21 cellular contexts compared by ENCODE assay signal in the genomic region with DNA sequence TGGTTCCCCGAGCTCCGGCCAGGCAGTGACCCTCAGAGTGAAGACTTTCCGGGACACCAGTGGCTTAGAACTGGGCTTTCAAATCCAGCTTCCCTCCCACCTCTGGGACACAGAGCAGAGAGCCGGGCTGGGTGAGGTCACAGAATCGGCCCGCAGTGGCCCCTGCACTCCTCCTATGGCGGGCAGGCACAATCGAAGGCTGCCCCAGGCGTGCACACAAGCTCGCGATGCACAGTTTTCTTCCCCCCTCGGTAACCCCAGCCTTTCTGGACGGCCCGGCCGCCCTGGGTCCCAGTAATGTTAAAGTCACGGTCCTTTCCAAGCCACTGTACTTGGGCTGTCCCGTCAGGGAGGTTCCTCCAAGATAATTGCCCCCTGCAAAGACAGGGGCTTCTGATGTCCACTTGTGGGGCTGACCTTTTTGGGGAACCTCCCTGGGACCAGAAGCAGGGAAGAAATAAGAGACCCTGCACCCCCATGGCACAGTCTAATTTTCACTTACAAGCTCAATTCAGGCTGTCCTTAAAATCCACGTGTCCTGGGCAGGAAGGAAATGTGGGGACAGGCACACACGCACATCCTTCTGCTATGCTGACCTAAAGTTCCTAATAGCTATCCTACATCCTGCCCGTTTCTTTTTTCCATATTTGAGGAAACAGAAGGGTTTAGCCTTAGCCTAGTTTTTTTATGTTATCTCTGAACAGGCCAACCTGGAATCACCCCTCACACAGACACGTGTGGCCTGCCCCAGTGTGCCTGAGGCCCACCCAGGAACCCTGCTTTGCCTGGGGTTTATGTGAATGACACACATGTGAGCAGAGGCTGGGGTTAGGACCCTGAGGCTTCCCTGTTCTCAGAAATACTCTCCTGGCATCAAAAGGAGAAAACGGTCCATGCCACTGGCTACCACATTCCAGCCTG. TPM values are rescaled to one million over a fixed set of nuclear protein-coding genes. Genes with fewer than 3 reads are reported as not detected.
DNase-seq lines count a peak whose midpoint lies in the region; ATAC-seq, FAIRE-seq and TF ChIP-seq lines count a peak whose summit lies in the region.
"Had no signal": no experiment of that assay in that cellular context is flagged by ENCODE, and none has a peak within 500 bp of the region (broad histone marks: within the 10 kb centered on the region; RNA-seq: fewer than 3 reads in every experiment).

No MANE protein-coding gene starts in this region.

- no peak for ATAC-seq in HepG2
- ATAC-seq in left ventricle myocardium superior, result peak; percentile 54
- no peak for ATAC-seq in GM19452 (IDR thresholded peaks at IDR 0.05; ENCODE audit: unreplicated experiment)
- no peak for ATAC-seq in GM19023 (IDR thresholded peaks at IDR 0.05; ENCODE audit: unreplicated experiment)
- ATAC-seq: stimulated activated naive CD8-positive, alpha-beta T cell treated with anti-CD3 and anti-CD28 coated beads, Interleukin-15, amount 100 ng/mL, for 72 hours; WTC11 had no signal

- TF ChIP-seq EP300 in HepG2 (IDR thresholded peaks at IDR 0.05; ENCODE audit: low read depth in 2 of 2, low read length in 2 of 2) (no peak), HepG2 (CRISPR knock-in tag; IDR thresholded peaks at IDR 0.05; ENCODE audit: borderline replicate concordance) (no peak)

- DNase-seq in HepG2 (ENCODE audit: low spot score) (no peak), left ventricle myocardium superior (no peak), posterior vena cava (ENCODE audit: low spot score) (peak; percentile 67), vagina (ENCODE audit: extremely low spot score in 2 of 2) (no peak), dedifferentiated amniotic fluid mesenchymal stem cell (ENCODE audit: extremely low spot score) (no peak)
- DNase-seq: activated CD4-positive, alpha-beta memory T cell treated with anti-CD3 and anti-CD28 coated beads, Interleukin-2, amount 10 ng/mL, durations not matched to agents 7 days and 5 days; foreskin fibroblast; HCEC 1CT; NCI-H82; PC-9; stimulated activated CD4-positive, alpha-beta T cell treated with anti-CD3 and anti-CD28 coated beads, Interleukin-2, amount 100 ng/mL, for 48 hours; stimulated activated naive CD8-positive, alpha-beta T cell treated with anti-CD3 and anti-CD28 coated beads, Interleukin-15, amount 100 ng/mL, for 72 hours; T-helper 2 cell had no signal

- intact Hi-C loops in HepG2 (cut with micrococcal nuclease; ENCODE audit: unreplicated experiment), result no loop called here
- intact Hi-C loops in left ventricle myocardium superior (cut with micrococcal nuclease), result no loop called here
- intact Hi-C loops in posterior vena cava (cut with DNase I), result no loop called here
- intact Hi-C loops in vagina (cut with DNase I), result no loop called here

- TF ChIP-seq CTCF in liver (IDR thresholded peaks at IDR 0.05; ENCODE audit: low read depth, low read length, missing input control) (no peak), HepG2 (CRISPR knock-in tag; IDR thresholded peaks at IDR 0.05) (no peak), vagina (IDR thresholded peaks at IDR 0.05) (no peak)

- no peaks in the 10 kb centered on the region for H3K9me3 ChIP-seq in liver (ENCODE audit: control insufficient read depth in 4 of 4, low read length in 3 of 4)
- H3K9me3 ChIP-seq in HepG2 (ENCODE audit: low read length), result no peaks in the 10 kb centered on the region
- H3K9me3 ChIP-seq in vagina, result no peaks in the 10 kb centered on the region
- H3K9me3 ChIP-seq: ascending aorta had no signal

- POLR2A ChIA-PET in HepG2 (lab: Yijun Ruan, JAX), result no interaction called here

- no peak overlapping the region for H3K4me2 ChIP-seq in HepG2 (ENCODE audit: low read depth, low read length)
- H3K4me2 ChIP-seq: PC-9 had no signal

- no peak for TF ChIP-seq RAD21 in liver (IDR thresholded peaks at IDR 0.05)
- TF ChIP-seq RAD21 in HepG2 (CRISPR knock-in tag; IDR thresholded peaks at IDR 0.05), result no peak

- no peak overlapping the region for H3K9ac ChIP-seq in liver (ENCODE audit: low read depth in 1 of 2, low read length in 2 of 2)
- no peak overlapping the region for H3K9ac ChIP-seq in HepG2 (ENCODE audit: insufficient read depth, low read depth, low read length)

- H3K27ac ChIP-seq in liver (ENCODE audit: low read depth in 1 of 2, low read length in 2 of 2) (peak overlapping the region; percentile 38 to 61), HepG2 (ENCODE audit: extremely low read length, insufficient read depth, low read length) (no peak overlapping the region), vagina (peak overlapping the region; percentile 48)
- H3K27ac ChIP-seq: PC-9 had no signal

- H3K4me3 ChIP-seq in liver (ENCODE audit: low read depth in 1 of 3, low read length in 3 of 3) (no peak overlapping the region), HepG2 (replicated peaks in 1 of 3; ENCODE audit: insufficient read depth in 1 of 3, low read depth in 2 of 3, low read length in 3 of 3) (no peak overlapping the region), vagina (no peak overlapping the region)
- H3K4me3 ChIP-seq: ascending aorta, PC-9 had no signal

- TF ChIP-seq POLR2A in HepG2 (IDR thresholded peaks at IDR 0.05; ENCODE audit: insufficient read depth in 1 of 2, low read depth in 2 of 2, low read length in 2 of 2) (no peak), vagina (IDR thresholded peaks at IDR 0.05) (no peak)

- H3K79me2 ChIP-seq in HepG2 (ENCODE audit: insufficient read depth, low read length), result no peaks in the 10 kb centered on the region

- in situ Hi-C loops in HepG2 (cut with HindIII; ENCODE audit: extremely low pct_ligation_motif_present, low pct_unique_long_range_greater_than_20kb), result no loop called here

- BruUV-seq in HepG2 (replicated peaks; lab: Mats Ljungman, UMichigan), result no TSS peak

- no peaks in the 10 kb centered on the region for H4K20me1 ChIP-seq in HepG2 (ENCODE audit: insufficient read depth, low read length)

- H2AFZ ChIP-seq in HepG2 (ENCODE audit: low read length), result no peak overlapping the region
- H2AFZ ChIP-seq: PC-9 had no signal

- FAIRE-seq in HepG2 (lab: Jason Lieb, UNC), result no peak
- FAIRE-seq: A204.1 had no signal

- H3K4me1 ChIP-seq in liver (ENCODE audit: control insufficient read depth in 4 of 4, insufficient read depth in 4 of 4, low read length in 3 of 4), result no peaks in the 10 kb centered on the region
- no peaks in the 10 kb centered on the region for H3K4me1 ChIP-seq in HepG2 (ENCODE audit: insufficient read depth, low read length)
- H3K4me1 ChIP-seq in vagina, result peaks cover 5% of the 10 kb centered on the region
- H3K4me1 ChIP-seq: ascending aorta had no signal

- CTCF ChIA-PET in HepG2 (lab: Yijun Ruan, JAX; ENCODE audit: low intra/inter-chr PET ratio, low total read pairs), result no interaction called here

- H3K27me3 ChIP-seq in liver (ENCODE audit: control insufficient read depth in 4 of 4, insufficient read depth in 4 of 4, low read length in 3 of 4) (no peaks in the 10 kb centered on the region), HepG2 (ENCODE audit: control insufficient read depth in 1 of 2, insufficient read depth in 2 of 2, low read length in 2 of 2) (peaks cover 1 to 43% of the 10 kb centered on the region in 2 experiments; a peak in 4 of 5 replicates), vagina (no peaks in the 10 kb centered on the region)
- H3K27me3 ChIP-seq: ascending aorta had no signal

- 74% methylated on average over 22 of the region's 22 CpGs for WGBS in liver
- 18% methylated on average over 11 of the region's 22 CpGs for WGBS in HepG2 (ENCODE audit: low lambda C conversion rate)

- H3K36me3 ChIP-seq in liver (ENCODE audit: control insufficient read depth in 4 of 4, insufficient read depth in 3 of 4, low read depth in 1 of 4, low read length in 3 of 4) (no peaks in the 10 kb centered on the region), HepG2 (replicated peaks in 1 of 2; ENCODE audit: control insufficient read depth in 1 of 2, insufficient read depth in 2 of 2, low read length in 2 of 2) (no peaks in the 10 kb centered on the region), vagina (no peaks in the 10 kb centered on the region)
- H3K36me3 ChIP-seq: ascending aorta had no signal

RNA-seq across cellular contexts. Expression of a gene that starts 13.6 kb away (rescaled TPM):
- total RNA-seq in liver (under 1 TPM; 0.09 to 0.50 TPM), HepG2 (2016; rRNA removed; fragmentation: Illumina TruSeq; extraction: Trizol) (7.9 and 14.2 TPM in 2 replicates), left ventricle myocardium superior (5.3 TPM), posterior vena cava (10 to 100 TPM; 21.1 to 24.4 TPM), vagina (31.9 TPM)
- polyA plus RNA-seq in liver (1 to 10 TPM; 2.5 to 4.1 TPM), HepG2 (2011; rRNA removed) (26.9 and 27.0 TPM in 2 replicates)
- total RNA-seq in HepG2 (2016; cell fraction: cytosol; rRNA removed; fragmentation: Illumina TruSeq; extraction: Trizol; ENCODE audit: low read depth), result 9.4 and 9.9 TPM in 2 replicates
- 10.8 and 14.1 TPM in 2 replicates for total RNA-seq in HepG2 (2016; cell fraction: insoluble cytoplasmic fraction; rRNA removed; fragmentation: Illumina TruSeq; extraction: Trizol)
- 8.0 and 8.6 TPM in 2 replicates for total RNA-seq in HepG2 (2016; cell fraction: membrane; rRNA removed; fragmentation: Illumina TruSeq; extraction: Trizol)
- total RNA-seq in HepG2 (2016; cell fraction: nucleus; rRNA removed; fragmentation: Illumina TruSeq; extraction: Trizol), result 5.1 and 9.3 TPM in 2 replicates
- 15.9 and 30.0 TPM in 2 replicates for polyA plus RNA-seq in HepG2 (2011; cell fraction: cytosol; rRNA removed)
- polyA plus RNA-seq in HepG2 (2011; cell fraction: nucleus; rRNA removed), result 16.3 and 18.8 TPM in 2 replicates
- 14.9 and 18.1 TPM in 2 replicates for polyA plus RNA-seq in HepG2 (2012)
- polyA plus RNA-seq in HepG2 (2016; cell fraction: cytosol; fragmentation: Illumina TruSeq; extraction: Trizol; ENCODE audit: low read depth), result 7.3 and 9.3 TPM in 2 replicates
- 5.5 and 6.2 TPM in 2 replicates for polyA plus RNA-seq in HepG2 (2016; cell fraction: insoluble cytoplasmic fraction; fragmentation: Illumina TruSeq; extraction: Trizol; ENCODE audit: low read depth)
- 4.6 and 6.5 TPM in 2 replicates for polyA plus RNA-seq in HepG2 (2016; cell fraction: membrane; fragmentation: Illumina TruSeq; extraction: Trizol; ENCODE audit: low read depth)
- 9.5 and 10.5 TPM in 2 replicates for polyA plus RNA-seq in HepG2 (2016; cell fraction: nucleus; fragmentation: Illumina TruSeq; extraction: Trizol; ENCODE audit: insufficient read depth, low read depth)
- 10.8 TPM in 1 of 2 replicates, not detected in the other for polyA minus RNA-seq in HepG2 (2011; rRNA and poly(A)+ RNA removed; ENCODE audit: low replicate concordance)
- polyA minus RNA-seq in HepG2 (2011; cell fraction: cytosol; rRNA and poly(A)+ RNA removed), result 6.5 and 7.7 TPM in 2 replicates
- polyA minus RNA-seq in HepG2 (2011; cell fraction: nucleus; rRNA and poly(A)+ RNA removed), result 0.77 and 1.7 TPM in 2 replicates
- total RNA-seq: activated CD4-positive, alpha-beta memory T cell treated with anti-CD3 and anti-CD28 coated beads, Interleukin-2, amount 10 ng/mL, durations not matched to agents 7 days and 5 days; ascending aorta; G401; PC-9 had no signal

RNA-seq across cellular contexts. Expression of a gene that starts 49.2 kb away (rescaled TPM):
- total RNA-seq in liver (not detected), HepG2 (2016; rRNA removed; fragmentation: Illumina TruSeq; extraction: Trizol) (not detected in 2 replicates), left ventricle myocardium superior (not detected), posterior vena cava (not detected), vagina (not detected)
- polyA plus RNA-seq in liver (1 to 10 TPM in 1 of 2 donors, not detected in 1; 1.0 TPM), HepG2 (2011; rRNA removed) (1.5 and 1.6 TPM in 2 replicates)
- total RNA-seq in HepG2 (2016; cell fraction: cytosol; rRNA removed; fragmentation: Illumina TruSeq; extraction: Trizol; ENCODE audit: low read depth), result not detected in 2 replicates
- not detected in 2 replicates for total RNA-seq in HepG2 (2016; cell fraction: insoluble cytoplasmic fraction; rRNA removed; fragmentation: Illumina TruSeq; extraction: Trizol)
- not detected in 2 replicates for total RNA-seq in HepG2 (2016; cell fraction: membrane; rRNA removed; fragmentation: Illumina TruSeq; extraction: Trizol)
- total RNA-seq in HepG2 (2016; cell fraction: nucleus; rRNA removed; fragmentation: Illumina TruSeq; extraction: Trizol), result not detected in 2 replicates
- 0.50 and 1.2 TPM in 2 replicates for polyA plus RNA-seq in HepG2 (2011; cell fraction: cytosol; rRNA removed)
- 0.58 and 0.73 TPM in 2 replicates for polyA plus RNA-seq in HepG2 (2011; cell fraction: nucleus; rRNA removed)
- 0.23 and 0.47 TPM in 2 replicates for polyA plus RNA-seq in HepG2 (2012)
- not detected in 2 replicates for polyA plus RNA-seq in HepG2 (2016; cell fraction: cytosol; fragmentation: Illumina TruSeq; extraction: Trizol; ENCODE audit: low read depth)
- not detected in 2 replicates for polyA plus RNA-seq in HepG2 (2016; cell fraction: insoluble cytoplasmic fraction; fragmentation: Illumina TruSeq; extraction: Trizol; ENCODE audit: low read depth)
- polyA plus RNA-seq in HepG2 (2016; cell fraction: membrane; fragmentation: Illumina TruSeq; extraction: Trizol; ENCODE audit: low read depth), result not detected in 2 replicates
- polyA plus RNA-seq in HepG2 (2016; cell fraction: nucleus; fragmentation: Illumina TruSeq; extraction: Trizol; ENCODE audit: insufficient read depth, low read depth), result not detected in 2 replicates
- 0.91 TPM in 1 of 2 replicates, not detected in the other for polyA minus RNA-seq in HepG2 (2011; rRNA and poly(A)+ RNA removed; ENCODE audit: low replicate concordance)
- not detected in 2 replicates for polyA minus RNA-seq in HepG2 (2011; cell fraction: cytosol; rRNA and poly(A)+ RNA removed)
- not detected in 2 replicates for polyA minus RNA-seq in HepG2 (2011; cell fraction: nucleus; rRNA and poly(A)+ RNA removed)
- total RNA-seq: activated CD4-positive, alpha-beta memory T cell treated with anti-CD3 and anti-CD28 coated beads, Interleukin-2, amount 10 ng/mL, durations not matched to agents 7 days and 5 days; ascending aorta; G401; SK-MEL-5 had no signal
